Comparison of ENCODE assay signal across 9 cellular contexts in the genomic region with DNA sequence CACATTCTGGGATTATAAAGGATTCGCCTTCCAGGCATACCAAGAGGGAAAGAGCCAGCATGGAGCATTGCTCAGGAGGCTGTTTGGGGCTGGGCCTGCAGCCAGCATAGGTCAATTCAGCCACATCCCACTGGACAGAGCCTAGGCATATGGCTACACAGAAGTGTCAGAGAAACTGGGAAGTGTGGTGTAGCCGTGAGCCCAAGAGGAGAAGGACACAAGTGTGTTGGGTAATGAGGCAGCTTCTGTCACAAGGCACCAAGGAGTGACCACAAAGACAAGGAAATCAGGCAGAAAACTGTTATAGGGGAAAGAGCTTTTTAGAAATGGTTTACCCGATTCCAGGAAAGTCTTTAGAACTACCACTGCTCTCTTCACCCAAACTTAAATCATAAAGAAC.
"Had no signal": no experiment of that assay in that cellular context is flagged by ENCODE, and none has a peak within 500 bp of the region (broad histone marks: within the 10 kb centered on the region; RNA-seq: fewer than 3 reads in every experiment).

No MANE protein-coding gene starts in this region.

- DNase-seq: hypothalamus, kidney glomerular epithelial cell had no signal

- H3K4me3 ChIP-seq: cardiac muscle cell, right atrium auricular region, skin epidermis, tibial nerve had no signal

- H3K27ac ChIP-seq: cardiac muscle cell, right atrium auricular region, skin epidermis, tibial nerve had no signal

- H3K9me3 ChIP-seq: right atrium auricular region, tibial nerve had no signal

- ATAC-seq: esophagus mucosa, SK-N-SH treated with all-trans-retinoic acid at 6 μM for 48 hours had no signal

- H3K4me3 Mint-ChIP-seq: mesothelial cell of epicardium had no signal

- H3K36me3 ChIP-seq: cardiac muscle cell, right atrium auricular region, tibial nerve had no signal

- H3K4me1 ChIP-seq: right atrium auricular region, tibial nerve had no signal

- H3K27ac Mint-ChIP-seq: mesothelial cell of epicardium had no signal

- H3K36me3 Mint-ChIP-seq: mesothelial cell of epicardium had no signal

- H3K27me3 ChIP-seq: cardiac muscle cell, right atrium auricular region had no signal
